8 cellular contexts compared by ENCODE assay signal in the genomic region with DNA sequence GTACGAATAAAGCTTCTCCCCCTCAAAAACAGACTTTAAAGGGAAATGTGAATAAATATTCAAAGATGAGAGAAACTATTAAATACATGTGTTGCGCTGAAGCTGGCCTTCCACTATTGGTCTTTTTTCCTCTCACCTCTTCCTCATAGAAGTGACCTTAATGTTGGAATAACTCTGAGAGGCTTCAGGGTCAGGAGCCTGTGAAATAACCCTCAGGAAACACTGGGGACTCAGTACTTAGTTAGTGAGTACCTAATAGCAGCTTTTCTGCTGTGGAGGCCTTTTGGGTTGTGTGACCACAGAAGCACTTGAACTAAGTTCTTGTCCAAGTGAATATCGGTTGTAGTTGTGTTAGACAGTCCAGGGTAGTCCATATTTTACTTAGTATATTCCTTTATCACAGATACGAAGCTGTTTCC. TPM values are rescaled to one million over a fixed set of nuclear protein-coding genes. Genes with fewer than 3 reads are reported as not detected.
DNase-seq lines count a peak whose midpoint lies in the region; ATAC-seq and TF ChIP-seq lines count a peak whose summit lies in the region.

No MANE protein-coding gene starts in this region.

- TF ChIP-seq CTCF in epithelial cell of proximal tubule (conservative IDR thresholded peaks at IDR 0.05; ENCODE audit: low read depth, low read length) = no peak
- no peak for TF ChIP-seq CTCF in progenitor cell of endocrine pancreas (IDR thresholded peaks at IDR 0.05; ENCODE audit: unreplicated experiment)

- no peaks in the 10 kb centered on the region for H3K9me3 ChIP-seq in SJSA1 (replicated peaks)

- H3K4me1 Mint-ChIP-seq in progenitor cell of endocrine pancreas (ENCODE audit: low read depth) = peaks cover 33% of the 10 kb centered on the region

- no peaks in the 10 kb centered on the region for H3K9me3 Mint-ChIP-seq in progenitor cell of endocrine pancreas (ENCODE audit: low read depth)

- peak overlapping the region; percentile 65 for H3K4me3 ChIP-seq in SJSA1
- H3K4me3 ChIP-seq in epithelial cell of proximal tubule (ENCODE audit: low read depth, low read length) = peak overlapping the region; percentile 91

- no peaks in the 10 kb centered on the region for H3K27me3 ChIP-seq in SJSA1 (replicated peaks)

- no peaks in the 10 kb centered on the region for H3K36me3 ChIP-seq in SJSA1

- DNase-seq in DMS79 treated with DMSO at 0.1 percent for 48 hours (lab: John Stamatoyannopoulos, UW) (peak; percentile 28), DMS79 (lab: John Stamatoyannopoulos, UW) (no peak), SJSA1 (ENCODE audit: low read depth in 1 of 2, low spot score in 2 of 2) (no peak), epithelial cell of proximal tubule (ENCODE audit: low read depth) (no peak), progenitor cell of endocrine pancreas (ENCODE audit: low spot score, unreplicated experiment) (no peak), T-helper 9 cell (no peak)

- no peaks in the 10 kb centered on the region for H3K27me3 Mint-ChIP-seq in progenitor cell of endocrine pancreas

- H3K4me1 ChIP-seq in SJSA1 (replicated peaks) = peaks cover 7% of the 10 kb centered on the region; the same call in 1 of the 2 replicates

- peaks cover 1% of the 10 kb centered on the region for H3K36me3 Mint-ChIP-seq in progenitor cell of endocrine pancreas (ENCODE audit: insufficient read depth)

- H3K27ac ChIP-seq in SJSA1 = peak overlapping the region; percentile 7; the same call in 1 of the 2 replicates

- ATAC-seq in GM21515 (IDR thresholded peaks at IDR 0.05; ENCODE audit: unreplicated experiment) (no peak), HG03354 (IDR thresholded peaks at IDR 0.05; ENCODE audit: poor library complexity, severe bottlenecking, unreplicated experiment) (no peak)

- H3K27ac Mint-ChIP-seq in progenitor cell of endocrine pancreas = peak overlapping the region; percentile 98

- H3K4me3 Mint-ChIP-seq in progenitor cell of endocrine pancreas (ENCODE audit: low read depth) = peak overlapping the region; percentile 99

RNA-seq across cellular contexts. Expression of a gene that starts 0.8 kb away (rescaled TPM):
- total RNA-seq in SJSA1 (2014; rRNA removed; shearing (Covaris generic)) = 9.4 and 12.3 TPM in 2 replicates
- total RNA-seq in epithelial cell of proximal tubule (7.3 and 8.0 TPM in 2 replicates), progenitor cell of endocrine pancreas (47.0 and 50.1 TPM in 2 replicates)
